Comparison of ENCODE assay signal across 33 cellular contexts in the genomic region with DNA sequence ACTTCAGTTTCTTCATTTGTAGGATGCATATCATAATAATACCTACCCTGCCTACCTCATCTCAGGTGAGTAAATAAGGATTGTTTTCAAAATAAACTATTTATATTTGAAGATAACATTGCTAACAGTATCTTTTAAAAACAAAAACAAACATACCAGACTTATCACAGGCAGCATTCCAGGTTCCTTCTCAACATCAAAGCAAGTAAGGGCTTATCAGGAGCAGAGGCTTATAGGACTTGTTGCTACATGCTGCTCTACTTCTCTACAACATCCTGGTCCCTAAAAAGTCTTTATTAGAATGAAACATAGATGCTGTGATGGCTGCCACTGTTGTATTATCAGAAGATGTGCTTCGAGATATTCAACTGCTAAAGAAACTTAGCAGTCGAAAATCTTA.
"Had no signal": no experiment of that assay in that cellular context is flagged by ENCODE, and none has a peak within 500 bp of the region (broad histone marks: within the 10 kb centered on the region; RNA-seq: fewer than 3 reads in every experiment).

No MANE protein-coding gene starts in this region.

- H3K4me1 ChIP-seq: adrenal gland, body of pancreas, colonic mucosa, esophagus muscularis mucosa, gastrocnemius medialis had no signal

- H3K4me1 Mint-ChIP-seq: activated B cell treated with CpG ODN at 0.5 μM for 24 hours; activated naive CD4-positive, alpha-beta T cell treated with anti-CD3 and anti-CD28 coated beads, Interleukin-2, amount 50 U/mL, for 24 hours; activated naive CD8-positive, alpha-beta T cell treated with anti-CD3 and anti-CD28 coated beads for 36 hours; activated naive CD8-positive, alpha-beta T cell treated with anti-CD3 and anti-CD28 coated beads, Interleukin-2, amount 50 U/mL, for 24 hours had no signal

- H3K27ac ChIP-seq: adrenal gland, body of pancreas, cardiac muscle cell, colonic mucosa, esophagus muscularis mucosa, foreskin keratinocyte, gastrocnemius medialis, heart left ventricle, WERI-Rb-1 had no signal

- H3K36me3 ChIP-seq: adrenal gland, cardiac muscle cell, colonic mucosa, esophagus muscularis mucosa, gastrocnemius medialis, heart left ventricle, WERI-Rb-1 had no signal

- H3K27ac Mint-ChIP-seq: activated B cell treated with CpG ODN at 0.5 μM for 24 hours; activated CD4-positive, alpha-beta memory T cell treated with anti-CD3 and anti-CD28 coated beads for 36 hours; activated CD4-positive, alpha-beta T cell treated with anti-CD3 and anti-CD28 coated beads, Interleukin-2, amount 10 ng/mL, durations not matched to agents 24 days and 14 days; activated CD8-positive, alpha-beta memory T cell treated with anti-CD3 and anti-CD28 coated beads, Interleukin-2, amount 10 ng/mL, durations not matched to agents 7 days and 5 days; activated CD8-positive, alpha-beta T cell treated with anti-CD3 and anti-CD28 coated beads, Interleukin-2, amount 10 ng/mL, durations not matched to agents 7 days and 5 days; activated naive CD4-positive, alpha-beta T cell treated with anti-CD3 and anti-CD28 coated beads for 36 hours; activated naive CD4-positive, alpha-beta T cell treated with anti-CD3 and anti-CD28 coated beads, Interleukin-2, amount 50 U/mL, for 24 hours; activated naive CD8-positive, alpha-beta T cell treated with anti-CD3 and anti-CD28 coated beads for 36 hours; activated naive CD8-positive, alpha-beta T cell treated with anti-CD3 and anti-CD28 coated beads, Interleukin-2, amount 50 U/mL, for 24 hours; activated T-helper 1 cell treated with anti-CD3 and anti-CD28 coated beads, Interleukin-12 subunit alpha, Interleukin-12 subunit beta, Interleukin-2, Interleukin-4 antibody, amounts not matched to agents 30 ng/mL and 10 ng/mL and 1 ng/mL, durations not matched to agents 14 hours and 24 hours and 36 hours; activated T-helper 2 cell treated with anti-CD3 and anti-CD28 coated beads, Interferon-gamma antibody, Interleukin-2, Interleukin-4, amounts not matched to agents 10 μg/mL and 5 μg/mL and 100 μg/mL, durations not matched to agents 14 hours and 24 hours and 36 hours had no signal

- H3K36me3 Mint-ChIP-seq: activated CD4-positive, alpha-beta memory T cell treated with anti-CD3 and anti-CD28 coated beads for 36 hours; activated naive CD4-positive, alpha-beta T cell treated with anti-CD3 and anti-CD28 coated beads, Interleukin-2, amount 50 U/mL, for 24 hours; activated naive CD8-positive, alpha-beta T cell treated with anti-CD3 and anti-CD28 coated beads for 36 hours had no signal

- H3K4me3 Mint-ChIP-seq: activated B cell treated with CpG ODN at 0.5 μM for 24 hours; activated CD4-positive, alpha-beta memory T cell treated with anti-CD3 and anti-CD28 coated beads for 36 hours; activated CD4-positive, alpha-beta T cell treated with anti-CD3 and anti-CD28 coated beads, Interleukin-2, amount 10 ng/mL, durations not matched to agents 24 days and 14 days; activated CD8-positive, alpha-beta memory T cell treated with anti-CD3 and anti-CD28 coated beads, Interleukin-2, amount 10 ng/mL, durations not matched to agents 7 days and 5 days; activated CD8-positive, alpha-beta T cell treated with anti-CD3 and anti-CD28 coated beads, Interleukin-2, amount 10 ng/mL, durations not matched to agents 7 days and 5 days; activated naive CD4-positive, alpha-beta T cell treated with anti-CD3 and anti-CD28 coated beads for 36 hours; activated naive CD4-positive, alpha-beta T cell treated with anti-CD3 and anti-CD28 coated beads, Interleukin-2, amount 50 U/mL, for 24 hours; activated naive CD8-positive, alpha-beta T cell treated with anti-CD3 and anti-CD28 coated beads for 36 hours; activated naive CD8-positive, alpha-beta T cell treated with anti-CD3 and anti-CD28 coated beads, Interleukin-2, amount 50 U/mL, for 24 hours; activated T-helper 1 cell treated with anti-CD3 and anti-CD28 coated beads, Interleukin-12 subunit alpha, Interleukin-12 subunit beta, Interleukin-2, Interleukin-4 antibody, amounts not matched to agents 30 ng/mL and 10 ng/mL and 1 ng/mL, durations not matched to agents 14 hours and 24 hours and 36 hours had no signal

- H3K4me3 ChIP-seq: adrenal gland, body of pancreas, cardiac muscle cell, colonic mucosa, esophagus muscularis mucosa, gastrocnemius medialis, heart left ventricle had no signal

- DNase-seq: activated B cell treated with CpG ODN at 0.5 μM for 24 hours; activated CD4-positive, alpha-beta memory T cell treated with anti-CD3 and anti-CD28 coated beads for 36 hours; activated CD4-positive, alpha-beta T cell treated with anti-CD3 and anti-CD28 coated beads, Interleukin-2, amount 10 ng/mL, durations not matched to agents 24 days and 14 days; activated CD8-positive, alpha-beta memory T cell treated with anti-CD3 and anti-CD28 coated beads, Interleukin-2, amount 10 ng/mL, durations not matched to agents 7 days and 5 days; activated CD8-positive, alpha-beta memory T cell treated with anti-CD3 and anti-CD28 coated beads, Interleukin-2, amount 50 U/mL, for 4 hours; activated CD8-positive, alpha-beta T cell treated with anti-CD3 and anti-CD28 coated beads, Interleukin-2, amount 10 ng/mL, durations not matched to agents 7 days and 5 days; activated effector memory CD4-positive, alpha-beta T cell treated with anti-CD3 and anti-CD28 coated beads, Interleukin-2, amount 50 U/mL, for 16 hours; activated naive CD4-positive, alpha-beta T cell treated with anti-CD3 and anti-CD28 coated beads for 36 hours; activated naive CD8-positive, alpha-beta T cell treated with anti-CD3 and anti-CD28 coated beads for 36 hours; activated naive CD8-positive, alpha-beta T cell treated with anti-CD3 and anti-CD28 coated beads, Interleukin-2, amount 50 U/mL, for 24 hours; activated T-cell treated with anti-CD3 and anti-CD28 coated beads, Interleukin-2, amount 50 U/mL, for 1 hour; activated T-cell treated with anti-CD3 and anti-CD28 coated beads, Interleukin-2, amount 50 U/mL, for 48 hours; adrenal gland; amygdala; aorta; central memory CD4-positive, alpha-beta T cell; cerebellar nuclear complex; colonic mucosa; effector CD8-positive, alpha-beta T cell; erythroblast; gastrocnemius medialis; glutamatergic neuron; heart left ventricle; T-helper 1 cell; T-helper 2 cell; WERI-Rb-1 had no signal

- H3K27me3 ChIP-seq: adrenal gland, body of pancreas, colonic mucosa, esophagus muscularis mucosa, foreskin keratinocyte, gastrocnemius medialis had no signal

- H3K9me3 ChIP-seq: adrenal gland, body of pancreas, colonic mucosa, esophagus muscularis mucosa, gastrocnemius medialis, heart left ventricle had no signal

- H3K27me3 Mint-ChIP-seq: activated CD4-positive, alpha-beta memory T cell treated with anti-CD3 and anti-CD28 coated beads for 36 hours; activated CD4-positive, alpha-beta T cell treated with anti-CD3 and anti-CD28 coated beads, Interleukin-2, amount 10 ng/mL, durations not matched to agents 24 days and 14 days; activated naive CD4-positive, alpha-beta T cell treated with anti-CD3 and anti-CD28 coated beads, Interleukin-2, amount 50 U/mL, for 24 hours; activated naive CD8-positive, alpha-beta T cell treated with anti-CD3 and anti-CD28 coated beads for 36 hours had no signal

- H3K9me3 Mint-ChIP-seq: activated CD4-positive, alpha-beta memory T cell treated with anti-CD3 and anti-CD28 coated beads for 36 hours; activated naive CD4-positive, alpha-beta T cell treated with anti-CD3 and anti-CD28 coated beads for 36 hours; activated naive CD4-positive, alpha-beta T cell treated with anti-CD3 and anti-CD28 coated beads, Interleukin-2, amount 50 U/mL, for 24 hours; activated naive CD8-positive, alpha-beta T cell treated with anti-CD3 and anti-CD28 coated beads for 36 hours; activated naive CD8-positive, alpha-beta T cell treated with anti-CD3 and anti-CD28 coated beads, Interleukin-2, amount 50 U/mL, for 24 hours; activated T-helper 2 cell treated with anti-CD3 and anti-CD28 coated beads, Interferon-gamma antibody, Interleukin-2, Interleukin-4, amounts not matched to agents 10 μg/mL and 5 μg/mL and 100 μg/mL, durations not matched to agents 14 hours and 24 hours and 36 hours had no signal
